17 cellular contexts compared by ENCODE assay signal in the genomic region with DNA sequence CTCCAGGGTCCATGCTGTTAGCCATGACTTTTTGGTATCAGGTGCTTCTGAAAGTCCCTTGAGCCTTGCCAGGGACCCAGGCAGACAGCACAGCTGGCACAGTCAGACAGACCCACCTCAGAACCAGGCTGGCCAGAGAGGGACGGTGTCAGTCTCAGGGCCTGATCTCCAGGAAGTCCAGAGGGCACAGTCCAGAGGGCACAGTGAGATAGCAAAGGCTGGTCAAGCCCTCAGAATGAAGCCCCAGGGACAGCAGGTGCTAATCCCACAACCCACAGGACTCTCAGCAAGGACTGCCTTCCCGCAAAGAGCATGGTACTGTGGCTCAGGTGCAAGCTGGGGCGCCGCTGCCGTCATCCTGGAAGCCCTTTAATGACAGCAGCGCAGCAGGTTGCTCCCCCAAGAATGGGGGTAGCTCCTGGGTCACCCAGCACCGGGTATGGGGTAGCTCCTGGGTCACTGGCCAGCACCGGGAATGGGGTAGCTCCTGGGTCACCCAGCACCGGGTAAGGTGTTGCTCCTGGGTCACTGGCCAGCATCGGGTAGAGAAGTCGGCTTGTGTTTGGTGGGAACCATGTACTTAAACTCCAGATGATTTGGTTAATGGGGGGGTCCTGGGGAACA.
DNase-seq lines count a peak whose midpoint lies in the region; FAIRE-seq and TF ChIP-seq lines count a peak whose summit lies in the region.
"Had no signal": no experiment of that assay in that cellular context is flagged by ENCODE, and none has a peak within 500 bp of the region (broad histone marks: within the 10 kb centered on the region; RNA-seq: fewer than 3 reads in every experiment).

No MANE protein-coding gene starts in this region.

- no peaks in the 10 kb centered on the region for H3K4me1 Mint-ChIP-seq in HFFc6 (ENCODE audit: low read depth)
- H3K4me1 Mint-ChIP-seq in activated CD4-positive, alpha-beta T cell treated with anti-CD3 and anti-CD28 coated beads, Interleukin-2, amount 10 ng/mL, durations not matched to agents 24 days and 14 days: no peaks in the 10 kb centered on the region
- H3K4me1 Mint-ChIP-seq: B cell; CD4-positive, alpha-beta memory T cell had no signal

- peak; percentile 4 for DNase-seq in activated CD8-positive, alpha-beta memory T cell treated with anti-CD3 and anti-CD28 coated beads, Interleukin-2, amount 50 U/mL, for 4 hours
- no peak for DNase-seq in activated CD8-positive, alpha-beta memory T cell treated with anti-CD3 and anti-CD28 coated beads for 24 hours
- no peak for DNase-seq in keratinocyte (ENCODE audit: low read depth, low spot score)
- DNase-seq in posterior vena cava (ENCODE audit: low spot score): peak; percentile 66
- DNase-seq in hepatic stellate cell (ENCODE audit: low spot score): no peak
- DNase-seq in HFFc6: no peak
- no peak for DNase-seq in activated CD4-positive, alpha-beta T cell treated with anti-CD3 and anti-CD28 coated beads, Interleukin-2, amount 10 ng/mL, durations not matched to agents 24 days and 14 days
- DNase-seq: 8988T; CD4-positive, alpha-beta memory T cell; GDM1; H9; NCI-H1105; NCI-H2081; NCI-H510A; NCI-H82 had no signal

- dilution Hi-C loops in keratinocyte (cut with MboI; ENCODE audit: extremely low pct_ligation_motif_present, low sequenced_read_pairs): no loop called here

- no peak overlapping the region for H3K4me3 Mint-ChIP-seq in HFFc6
- H3K4me3 Mint-ChIP-seq in activated CD4-positive, alpha-beta T cell treated with anti-CD3 and anti-CD28 coated beads, Interleukin-2, amount 10 ng/mL, durations not matched to agents 24 days and 14 days: no peak overlapping the region
- H3K4me3 Mint-ChIP-seq: B cell; CD4-positive, alpha-beta memory T cell; H9 had no signal

- H3K4me3 ChIP-seq in BLaER1 (no peak overlapping the region), keratinocyte (ENCODE audit: control insufficient read depth in 2 of 3, extremely low read depth in 1 of 3, insufficient read depth in 2 of 3, low read depth in 1 of 3, low read length in 3 of 3) (no peak overlapping the region)

- H3K9me3 Mint-ChIP-seq in HFFc6: peaks cover 23% of the 10 kb centered on the region
- H3K9me3 Mint-ChIP-seq in activated CD4-positive, alpha-beta T cell treated with anti-CD3 and anti-CD28 coated beads, Interleukin-2, amount 10 ng/mL, durations not matched to agents 24 days and 14 days: no peaks in the 10 kb centered on the region
- H3K9me3 Mint-ChIP-seq: CD4-positive, alpha-beta memory T cell; H9 had no signal

- H4K20me1 ChIP-seq in BLaER1 (no peaks in the 10 kb centered on the region), keratinocyte (ENCODE audit: control insufficient read depth, extremely low read depth, insufficient read depth, low read length) (peaks cover 2% of the 10 kb centered on the region)

- H3K27ac ChIP-seq in BLaER1: no peak overlapping the region
- no peak overlapping the region for H3K27ac ChIP-seq in keratinocyte (ENCODE audit: control insufficient read depth, insufficient read depth, low read length)

- TF ChIP-seq CTCF in keratinocyte (optimal IDR thresholded peaks at IDR 0.05 in 1 of 3, IDR thresholded peaks at IDR 0.05 in 1 of 3, conservative IDR thresholded peaks at IDR 0.05 in 1 of 3; ENCODE audit: extremely low read depth in 1 of 3, insufficient read depth in 2 of 3, low read length in 3 of 3) (no peak), HFFc6 (IDR thresholded peaks at IDR 0.05) (no peak)

- no peaks in the 10 kb centered on the region for H3K36me3 ChIP-seq in BLaER1
- H3K36me3 ChIP-seq in keratinocyte (ENCODE audit: control insufficient read depth in 2 of 2, extremely low read depth in 1 of 2, insufficient read depth in 2 of 2, low read length in 2 of 2): no peaks in the 10 kb centered on the region

- H2AFZ ChIP-seq in keratinocyte (ENCODE audit: control insufficient read depth, low read length): no peak overlapping the region

- H3K9ac ChIP-seq in BLaER1: no peak overlapping the region
- no peak overlapping the region for H3K9ac ChIP-seq in keratinocyte (ENCODE audit: control insufficient read depth, extremely low read depth, insufficient read depth, low read length)

- H3K9me1 ChIP-seq in keratinocyte (ENCODE audit: control insufficient read depth, extremely low read depth, insufficient read depth, low read length): no peaks in the 10 kb centered on the region

- H3K27ac Mint-ChIP-seq in HFFc6: no peak overlapping the region
- H3K27ac Mint-ChIP-seq in activated CD4-positive, alpha-beta T cell treated with anti-CD3 and anti-CD28 coated beads, Interleukin-2, amount 10 ng/mL, durations not matched to agents 24 days and 14 days: no peak overlapping the region
- H3K27ac Mint-ChIP-seq: B cell; CD4-positive, alpha-beta memory T cell had no signal

- H3K4me1 ChIP-seq in BLaER1: peaks cover 8% of the 10 kb centered on the region
- peaks cover 6% of the 10 kb centered on the region for H3K4me1 ChIP-seq in keratinocyte (ENCODE audit: control insufficient read depth, extremely low read depth, insufficient read depth, low read length)

- H3K27me3 ChIP-seq in BLaER1: no peaks in the 10 kb centered on the region
- peaks cover 4% of the 10 kb centered on the region for H3K27me3 ChIP-seq in keratinocyte (ENCODE audit: control insufficient read depth, extremely low read depth, insufficient read depth, low read length)

- no peak for FAIRE-seq in keratinocyte (lab: Jason Lieb, UNC)

- no peaks in the 10 kb centered on the region for H3K9me3 ChIP-seq in BLaER1
- H3K9me3 ChIP-seq in keratinocyte (ENCODE audit: control insufficient read depth, low read depth, low read length): no peaks in the 10 kb centered on the region

- no peaks in the 10 kb centered on the region for H3K79me2 ChIP-seq in keratinocyte (ENCODE audit: control insufficient read depth, insufficient read depth, low read length)

- intact Hi-C loops in posterior vena cava (cut with DNase I): no loop called here
- intact Hi-C loops in activated CD4-positive, alpha-beta T cell treated with anti-CD3 and anti-CD28 coated beads, Interleukin-2, amount 10 ng/mL, durations not matched to agents 24 days and 14 days (cut with micrococcal nuclease): no loop called here

- H3K36me3 Mint-ChIP-seq in HFFc6 (ENCODE audit: low read depth): peaks cover 8% of the 10 kb centered on the region; the same call in 1 of the 2 replicates
- no peaks in the 10 kb centered on the region for H3K36me3 Mint-ChIP-seq in activated CD4-positive, alpha-beta T cell treated with anti-CD3 and anti-CD28 coated beads, Interleukin-2, amount 10 ng/mL, durations not matched to agents 24 days and 14 days (ENCODE audit: low read depth)
- H3K36me3 Mint-ChIP-seq: CD4-positive, alpha-beta memory T cell had no signal

- H3K4me2 ChIP-seq in BLaER1: peak overlapping the region; percentile 43
- peak overlapping the region; percentile 23 for H3K4me2 ChIP-seq in keratinocyte (ENCODE audit: control insufficient read depth, extremely low read depth, insufficient read depth, low read depth, low read length)

- H3K27me3 Mint-ChIP-seq in HFFc6 (ENCODE audit: insufficient read depth): peaks cover 6% of the 10 kb centered on the region
- H3K27me3 Mint-ChIP-seq in activated CD4-positive, alpha-beta T cell treated with anti-CD3 and anti-CD28 coated beads, Interleukin-2, amount 10 ng/mL, durations not matched to agents 24 days and 14 days: peaks cover 2% of the 10 kb centered on the region

Comparison
In these comparisons a context has a peak if more than half of its experiments do, and no peak if none do; other contexts are left out.
1. DNase-seq: peak in activated CD8-positive, alpha-beta memory T cell treated with anti-CD3 and anti-CD28 coated beads, Interleukin-2, amount 50 U/mL, for 4 hours (single experiment) and posterior vena cava (single experiment); none in activated CD8-positive, alpha-beta memory T cell treated with anti-CD3 and anti-CD28 coated beads for 24 hours (single experiment), keratinocyte (single experiment), hepatic stellate cell (single experiment), HFFc6 (single experiment) and activated CD4-positive, alpha-beta T cell treated with anti-CD3 and anti-CD28 coated beads, Interleukin-2, amount 10 ng/mL, durations not matched to agents 24 days and 14 days (single experiment).